Comparison of ENCODE assay signal across 20 cellular contexts in genomic region chr12:22569253-22569652, GRCh38.
"Had no signal": no experiment of that assay in that cellular context is flagged by ENCODE, and none has a peak within 500 bp of the region (broad histone marks: within the 10 kb centered on the region; RNA-seq: fewer than 3 reads in every experiment).

No MANE protein-coding gene starts in this region.

- DNase-seq: KBM-7, MM.1S, NCI-H1092 treated with DMSO at 0.1 percent for 48 hours, NCI-H1436, NCI-H187, NCI-H2029, NCI-H2081 treated with DMSO at 0.1 percent for 48 hours, NCI-H2171, NCI-H226, NCI-H446, NCI-H510A, NCI-H524 treated with DMSO at 0.1 percent for 48 hours, NCI-H69, NCI-H774, PC-3, SHP77 treated with DMSO at 0.1 percent for 48 hours, SJCRH30 had no signal

- H3K4me1 ChIP-seq: Peyer's patch, SJCRH30 had no signal

- H3K27ac ChIP-seq: Peyer's patch, SJCRH30 had no signal

- H3K4me3 ChIP-seq: Peyer's patch, SJCRH30 had no signal

- ATAC-seq: PC-3, Right ventricle myocardium inferior, SK-N-SH treated with all-trans-retinoic acid at 6 μM for 48 hours had no signal

- H3K27me3 ChIP-seq: Peyer's patch, SJCRH30 had no signal

- H3K9me3 ChIP-seq: Peyer's patch, SJCRH30 had no signal

- H3K36me3 ChIP-seq: Peyer's patch, SJCRH30 had no signal
